Comparison of ENCODE assay signal across 1 cellular context in the genomic region with DNA sequence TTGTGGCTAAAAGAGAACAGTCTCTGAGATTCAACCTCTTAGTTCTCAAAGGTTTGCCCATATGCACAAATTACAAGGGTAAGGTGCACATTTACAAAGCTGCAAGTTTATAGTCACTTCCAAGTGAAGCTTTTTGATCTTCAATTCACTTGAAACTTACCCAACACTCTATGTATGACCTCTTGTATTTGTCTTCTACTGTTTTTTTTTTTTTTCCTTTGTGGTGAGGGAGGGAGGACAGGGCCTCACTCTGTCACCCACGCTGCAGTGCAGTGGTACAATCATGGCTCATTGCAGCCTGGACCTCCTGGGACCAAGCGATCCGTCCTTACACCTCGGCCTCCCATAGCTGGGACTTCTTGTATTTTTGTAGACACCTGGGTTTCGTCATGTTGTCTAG.
A peak's percentile ranks its signal among the peaks of the same experiment; 100 is the strongest.
TF ChIP-seq lines count a peak whose summit lies in the region.

No MANE protein-coding gene starts in this region.

TF ChIP-seq in K562, 482 proteins besides CTCF, POLR2A, EP300 and RAD21:
- TF ChIP-seq SP1 (CRISPR knock-in tag; IDR thresholded peaks at IDR 0.05) = no peak
- no peak for TF ChIP-seq ZNF324 (CRISPR knock-in tag; IDR thresholded peaks at IDR 0.05)
- TF ChIP-seq ZNF384 (IDR thresholded peaks at IDR 0.05; ENCODE audit: low read depth, low read length) = 0 out of 2 replicates have a peak, but pooled peaks have one; percentile 18
